8 cellular contexts compared by ENCODE assay signal in genomic region chr12:107564946-107565345, GRCh38.
DNase-seq lines count a peak whose midpoint lies in the region; ATAC-seq and TF ChIP-seq lines count a peak whose summit lies in the region.

No MANE protein-coding gene starts in this region.

- no peaks in the 10 kb centered on the region for H3K36me3 ChIP-seq in brain microvascular endothelial cell (replicated peaks)
- no peaks in the 10 kb centered on the region for H3K36me3 ChIP-seq in parathyroid adenoma (ENCODE audit: control insufficient read depth, insufficient read depth, low read length)

- DNase-seq in NCI-H2227 (lab: John Stamatoyannopoulos, UW; ENCODE audit: unreplicated experiment): peak; percentile 11
- no peak for DNase-seq in NCI-H2227 treated with DMSO at 0.1 percent for 48 hours (lab: John Stamatoyannopoulos, UW)
- DNase-seq in NCI-H146 (lab: John Stamatoyannopoulos, UW): peak; percentile 40
- DNase-seq in brain microvascular endothelial cell: peak; percentile 27
- no peak for DNase-seq in stimulated activated CD4-positive, alpha-beta T cell treated with anti-CD3 and anti-CD28 coated beads, Interleukin-1b, Interleukin-23, amount 100 ng/mL, for 48 hours

- H3K79me2 ChIP-seq in parathyroid adenoma: peaks cover 30% of the 10 kb centered on the region

- peak; percentile 67 for TF ChIP-seq CTCF in brain microvascular endothelial cell (IDR thresholded peaks at IDR 0.05; ENCODE audit: low read depth, low read length, missing control alignments)
- TF ChIP-seq CTCF in parathyroid adenoma (IDR thresholded peaks at IDR 0.05): peak; percentile 33

- in situ Hi-C loops in brain microvascular endothelial cell (cut with HindIII; ENCODE audit: low pct_ligation_motif_present, low sequenced_read_pairs): no loop called here

- no peaks in the 10 kb centered on the region for H3K27me3 ChIP-seq in brain microvascular endothelial cell (replicated peaks)
- H3K27me3 ChIP-seq in parathyroid adenoma (ENCODE audit: control insufficient read depth, insufficient read depth, low read length): no peaks in the 10 kb centered on the region

- peaks cover 2% of the 10 kb centered on the region for H3K4me1 ChIP-seq in parathyroid adenoma

- H3K4me2 ChIP-seq in parathyroid adenoma (ENCODE audit: low read length): no peak overlapping the region

- H2AFZ ChIP-seq in parathyroid adenoma: no peak overlapping the region

- ATAC-seq in HG03045 (IDR thresholded peaks at IDR 0.05; ENCODE audit: unreplicated experiment) (no peak), GM21717 (IDR thresholded peaks at IDR 0.05; ENCODE audit: unreplicated experiment) (no peak)

- no peak overlapping the region for H3K4me3 ChIP-seq in brain microvascular endothelial cell (ENCODE audit: low read depth, low read length)
- no peak overlapping the region for H3K4me3 ChIP-seq in parathyroid adenoma (ENCODE audit: low read depth, low read length)

- no peak overlapping the region for H3K27ac ChIP-seq in brain microvascular endothelial cell
- H3K27ac ChIP-seq in parathyroid adenoma: no peak overlapping the region

- no peak overlapping the region for H3K9ac ChIP-seq in parathyroid adenoma

- H3K9me3 ChIP-seq in parathyroid adenoma (ENCODE audit: control insufficient read depth, low read length): no peaks in the 10 kb centered on the region

Comparison
In these comparisons a context has a peak if more than half of its experiments do, and no peak if none do; other contexts are left out.
1. DNase-seq: peak in NCI-H2227 (single experiment), NCI-H146 (single experiment) and brain microvascular endothelial cell (single experiment); none in NCI-H2227 treated with DMSO at 0.1 percent for 48 hours (single experiment) and stimulated activated CD4-positive, alpha-beta T cell treated with anti-CD3 and anti-CD28 coated beads, Interleukin-1b, Interleukin-23, amount 100 ng/mL, for 48 hours (single experiment).